16 cellular contexts compared by ENCODE assay signal in the genomic region with DNA sequence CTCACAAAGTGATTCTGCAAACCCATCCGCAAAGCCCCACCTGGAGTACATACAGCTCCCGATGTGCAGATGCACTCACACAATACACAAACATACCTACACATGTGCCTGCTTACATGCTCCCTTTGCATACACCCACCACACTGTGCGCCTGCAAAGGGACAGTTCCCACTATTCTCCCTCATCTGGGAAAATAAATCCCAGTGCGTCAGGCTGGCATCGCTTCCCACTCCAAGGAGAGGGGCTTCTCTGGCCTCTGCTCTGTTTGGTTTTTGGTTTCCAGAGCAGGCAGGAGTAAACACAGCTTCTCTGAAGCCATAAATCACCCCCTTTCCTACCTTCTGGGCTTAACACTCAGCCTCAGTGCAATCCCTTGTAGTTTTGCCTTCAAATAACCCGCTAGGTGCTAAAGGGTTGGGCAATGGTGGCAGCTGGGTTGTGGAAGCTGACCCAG. TPM values are rescaled to one million over a fixed set of nuclear protein-coding genes. Genes with fewer than 3 reads are reported as not detected.
DNase-seq lines count a peak whose midpoint lies in the region; ATAC-seq and TF ChIP-seq lines count a peak whose summit lies in the region.
"Had no signal": no experiment of that assay in that cellular context is flagged by ENCODE, and none has a peak within 500 bp of the region (broad histone marks: within the 10 kb centered on the region; RNA-seq: fewer than 3 reads in every experiment).

No MANE protein-coding gene starts in this region.

- TF ChIP-seq CTCF in brain microvascular endothelial cell (IDR thresholded peaks at IDR 0.05; ENCODE audit: low read depth, low read length, missing control alignments) (no peak), mesothelial cell of epicardium (IDR thresholded peaks at IDR 0.05; ENCODE audit: unreplicated experiment) (no peak), thoracic aorta (IDR thresholded peaks at IDR 0.05) (no peak), HFFc6 (IDR thresholded peaks at IDR 0.05) (no peak)

- H3K4me1 ChIP-seq in thoracic aorta (ENCODE audit: control insufficient read depth in 1 of 2, low read depth in 2 of 2) = peaks cover 14 to 96% of the 10 kb centered on the region in 2 donors

- no peak for ATAC-seq in thoracic aorta (ENCODE audit: insufficient number of reproducible peaks, low FRiP score, low read depth)
- no peak for ATAC-seq in HG03108 (IDR thresholded peaks at IDR 0.05; ENCODE audit: unreplicated experiment)
- ATAC-seq: A549, left colon had no signal

- H3K27me3 Mint-ChIP-seq in mesothelial cell of epicardium (ENCODE audit: low read depth) (no peaks in the 10 kb centered on the region), HFFc6 (ENCODE audit: insufficient read depth) (peaks cover 53% of the 10 kb centered on the region)

- peak; percentile 39 for DNase-seq in NCI-H748 (lab: John Stamatoyannopoulos, UW; ENCODE audit: unreplicated experiment)
- no peak for DNase-seq in NCI-H748 treated with DMSO at 0.1 percent for 48 hours (lab: John Stamatoyannopoulos, UW)
- no peak for DNase-seq in brain microvascular endothelial cell
- no peak for DNase-seq in mesothelial cell of epicardium (ENCODE audit: low spot score in 2 of 2, unreplicated experiment in 2 of 2)
- DNase-seq in thoracic aorta (ENCODE audit: low spot score) = no peak
- no peak for DNase-seq in HFFc6
- no peak for DNase-seq in RPMI8226
- DNase-seq: activated CD4-positive, alpha-beta T cell treated with anti-CD3 and anti-CD28 coated beads, Interleukin-2, amount 50 U/mL, for 1 hour; activated effector memory CD4-positive, alpha-beta T cell treated with anti-CD3 and anti-CD28 coated beads, Interleukin-2, amount 50 U/mL, for 16 hours; foreskin fibroblast; left colon; NCI-H1694; substantia nigra had no signal

- H3K4me3 Mint-ChIP-seq in mesothelial cell of epicardium = peak overlapping the region; percentile 66
- no peak overlapping the region for H3K4me3 Mint-ChIP-seq in HFFc6

- H3K27me3 ChIP-seq in brain microvascular endothelial cell (replicated peaks) (peaks cover 97% of the 10 kb centered on the region), thoracic aorta (replicated peaks; ENCODE audit: insufficient read depth) (no peaks in the 10 kb centered on the region)

- H3K36me3 Mint-ChIP-seq in mesothelial cell of epicardium (peaks cover 4% of the 10 kb centered on the region), HFFc6 (ENCODE audit: low read depth) (no peaks in the 10 kb centered on the region)

- H3K27ac ChIP-seq in brain microvascular endothelial cell (no peak overlapping the region), thoracic aorta (peak overlapping the region in 1 of 2 donors; percentile 42)
- H3K27ac ChIP-seq: A549 had no signal

- H3K4me1 Mint-ChIP-seq in mesothelial cell of epicardium (peaks cover 53% of the 10 kb centered on the region), HFFc6 (ENCODE audit: low read depth) (no peaks in the 10 kb centered on the region; the same call in 1 of the 2 replicates)

- H3K4me3 ChIP-seq in brain microvascular endothelial cell (ENCODE audit: low read depth, low read length) = peak overlapping the region; percentile 43
- peak overlapping the region; percentile 69 for H3K4me3 ChIP-seq in thoracic aorta
- H3K4me3 ChIP-seq: A549 had no signal

- peak overlapping the region; percentile 98 for H3K27ac Mint-ChIP-seq in mesothelial cell of epicardium
- H3K27ac Mint-ChIP-seq in HFFc6 = no peak overlapping the region

- H3K9me3 Mint-ChIP-seq in mesothelial cell of epicardium (no peaks in the 10 kb centered on the region), HFFc6 (no peaks in the 10 kb centered on the region)

- in situ Hi-C loops in brain microvascular endothelial cell (cut with HindIII; ENCODE audit: low pct_ligation_motif_present, low sequenced_read_pairs) = no loop called here

- H3K36me3 ChIP-seq in brain microvascular endothelial cell (replicated peaks) (no peaks in the 10 kb centered on the region), thoracic aorta (no peaks in the 10 kb centered on the region)

- H3K9me3 ChIP-seq in thoracic aorta = no peaks in the 10 kb centered on the region
- H3K9me3 ChIP-seq: A549 had no signal

RNA-seq across cellular contexts. Expression of a gene that starts 14.7 kb away (rescaled TPM):
- total RNA-seq in mesothelial cell of epicardium = 34.2 to 39.2 TPM (median 34.4 TPM) in 3 replicates
- 10 to 100 TPM in 1 of 2 donors, 1 to 10 TPM in 1; 6.2 to 11.5 TPM for total RNA-seq in thoracic aorta
- total RNA-seq in HFFc6 (2021; fragmentation: NEBNext Ultra II Directional; extraction: Animal tissue kit (Norgen Biotek cat#: 25700)) = not detected

RNA-seq across cellular contexts. Expression of a gene that starts 18.5 kb away (rescaled TPM):
- 46.6 to 47.2 TPM (median 46.7 TPM) in 3 replicates for total RNA-seq in mesothelial cell of epicardium
- 10 to 100 TPM; 53.3 to 73.0 TPM for total RNA-seq in thoracic aorta
- total RNA-seq in HFFc6 (2021; fragmentation: NEBNext Ultra II Directional; extraction: Animal tissue kit (Norgen Biotek cat#: 25700)) = not detected

RNA-seq across cellular contexts. Expression of a gene that starts 26.6 kb away (rescaled TPM):
- total RNA-seq in mesothelial cell of epicardium (282 to 303 TPM (median 282 TPM) in 3 replicates), thoracic aorta (10 to 100 TPM; 26.8 to 33.3 TPM)
- total RNA-seq in HFFc6 (2021; fragmentation: NEBNext Ultra II Directional; extraction: Animal tissue kit (Norgen Biotek cat#: 25700)) = not detected

RNA-seq across cellular contexts. Expression of a gene that starts 30.2 kb away (rescaled TPM):
- 28.6 to 32.4 TPM (median 31.1 TPM) in 3 replicates for total RNA-seq in mesothelial cell of epicardium
- total RNA-seq in thoracic aorta = 1 to 10 TPM in 1 of 2 donors, under 1 TPM in 1; 0.56 to 3.8 TPM
- total RNA-seq in HFFc6 (2021; fragmentation: NEBNext Ultra II Directional; extraction: Animal tissue kit (Norgen Biotek cat#: 25700)) = not detected

RNA-seq across cellular contexts. Expression of a gene that starts 32.6 kb away (rescaled TPM):
- total RNA-seq in mesothelial cell of epicardium (0.24 to 0.43 TPM (median 0.25 TPM) in 3 replicates), thoracic aorta (not detected)
- not detected for total RNA-seq in HFFc6 (2021; fragmentation: NEBNext Ultra II Directional; extraction: Animal tissue kit (Norgen Biotek cat#: 25700))
- total RNA-seq: left colon, posterior vena cava had no signal

Comparison
In these comparisons a context has a peak if more than half of its experiments do, and no peak if none do; other contexts are left out.
1. RNA of a gene that starts 14.7 kb away (total RNA-seq): 34.2 to 39.2 TPM in mesothelial cell of epicardium and 6.2 to 11.5 TPM in thoracic aorta; not detected in HFFc6; every median in the first group is over 4 times any median in the second.
2. RNA of a gene that starts 18.5 kb away (total RNA-seq): 53.3 to 73.0 TPM in thoracic aorta and 46.6 to 47.2 TPM in mesothelial cell of epicardium; not detected in HFFc6; every median in the first group is over 10 times any median in the second.
3. RNA of a gene that starts 26.6 kb away (total RNA-seq): 282 to 303 TPM in mesothelial cell of epicardium and 26.8 to 33.3 TPM in thoracic aorta; not detected in HFFc6; every median in the first group is over 10 times any median in the second.